In genomic region chr13:79528356-79528755, GRCh38 we compare ENCODE assay signal across 21 cellular contexts.
"Had no signal": no experiment of that assay in that cellular context is flagged by ENCODE, and none has a peak within 500 bp of the region (broad histone marks: within the 10 kb centered on the region; RNA-seq: fewer than 3 reads in every experiment).

No MANE protein-coding gene starts in this region.

- DNase-seq: activated CD4-positive, alpha-beta memory T cell treated with anti-CD3 and anti-CD28 coated beads for 36 hours; activated CD4-positive, alpha-beta T cell treated with anti-CD3 and anti-CD28 coated beads for 1 hour; activated CD8-positive, alpha-beta memory T cell treated with anti-CD3 and anti-CD28 coated beads, Interleukin-2, amount 10 ng/mL, durations not matched to agents 7 days and 5 days; activated naive CD4-positive, alpha-beta T cell treated with Interleukin-2 at 50 U/mL for 16 hours; activated naive CD8-positive, alpha-beta T cell treated with anti-CD3 and anti-CD28 coated beads, Interleukin-2, amount 10 ng/mL, durations not matched to agents 7 days and 5 days; body of pancreas; central memory CD4-positive, alpha-beta T cell; erythroblast; heart left ventricle; immature natural killer cell; left cardiac atrium; lower lobe of right lung; nephron progenitor cell; nucleus accumbens; sigmoid colon; spleen; stimulated activated naive B cell treated with anti-CD40 and anti-IgM and Interleukin-4, amounts not matched to agents 10 μg/mL and 1 μg/mL and 100 μg/mL, for 72 hours; upper lobe of left lung had no signal

- H3K27me3 ChIP-seq: body of pancreas, gastroesophageal sphincter, heart left ventricle, sigmoid colon, spleen, upper lobe of left lung had no signal

- H3K27ac ChIP-seq: body of pancreas, coronary artery, gastroesophageal sphincter, lower lobe of right lung, sigmoid colon, spleen, thoracic aorta, upper lobe of left lung had no signal

- H3K4me3 ChIP-seq: body of pancreas, coronary artery, gastroesophageal sphincter, heart left ventricle, lower lobe of right lung, sigmoid colon, spleen, thoracic aorta, upper lobe of left lung had no signal

- H3K36me3 ChIP-seq: lower lobe of right lung, thoracic aorta had no signal

- ATAC-seq: activated CD8-positive, alpha-beta memory T cell treated with anti-CD3 and anti-CD28 coated beads, Interleukin-2, amount 10 ng/mL, durations not matched to agents 7 days and 5 days; body of pancreas; gastroesophageal sphincter; lower lobe of right lung; stimulated activated naive B cell treated with anti-CD40 and anti-IgM and Interleukin-4, amounts not matched to agents 10 μg/mL and 1 μg/mL and 100 μg/mL, for 72 hours had no signal

- H3K4me1 ChIP-seq: body of pancreas had no signal

- H3K9me3 ChIP-seq: body of pancreas, gastroesophageal sphincter, heart left ventricle, lower lobe of right lung, sigmoid colon, spleen, thoracic aorta, upper lobe of left lung had no signal
